In the genomic region with DNA sequence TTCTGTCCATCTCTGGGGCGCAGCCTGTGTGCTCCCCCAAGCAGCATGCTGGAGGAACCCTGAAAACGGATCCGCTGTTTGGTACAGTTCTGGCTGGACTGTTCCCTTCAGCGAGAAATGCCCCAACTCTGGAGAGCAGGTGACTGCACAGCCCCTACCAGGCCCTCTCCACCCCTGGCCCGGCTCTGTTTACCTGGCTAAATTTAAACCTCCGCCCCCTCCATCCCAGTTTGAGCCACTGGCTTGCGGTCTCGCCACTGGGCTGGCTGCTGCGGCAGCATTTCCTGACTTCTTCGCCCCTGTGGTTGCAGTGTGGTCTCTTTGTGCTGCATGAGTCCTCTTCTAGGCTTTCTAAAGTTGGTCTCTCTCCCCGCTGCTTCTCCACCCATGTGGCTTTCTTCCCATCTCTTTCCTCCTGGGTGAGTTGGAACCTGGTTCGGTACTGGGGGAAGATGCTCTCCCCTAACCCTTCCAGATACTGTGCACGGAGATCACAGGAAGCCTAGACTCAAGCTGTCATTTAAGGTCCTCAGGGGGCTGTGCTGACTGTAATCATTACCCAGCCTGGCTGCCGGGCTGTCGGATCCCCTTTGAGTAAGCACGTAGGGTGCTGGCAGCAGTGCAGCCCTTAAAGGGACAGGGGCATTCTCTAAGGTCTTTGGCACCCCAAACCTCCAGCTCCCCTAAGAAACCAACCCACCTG, we compare ENCODE assay signal across 8 cellular contexts.
DNase-seq lines count a peak whose midpoint lies in the region; ATAC-seq, FAIRE-seq and TF ChIP-seq lines count a peak whose summit lies in the region.

No MANE protein-coding gene starts in this region.

- no peak overlapping the region for H3K4me3 ChIP-seq in endodermal cell (ENCODE audit: low read length)
- H3K4me3 ChIP-seq in sigmoid colon, result no peak overlapping the region

- H3K27ac ChIP-seq in endodermal cell (ENCODE audit: low read depth, low read length) (no peak overlapping the region), sigmoid colon (no peak overlapping the region)

- no peaks in the 10 kb centered on the region for H3K36me3 Mint-ChIP-seq in endodermal cell (ENCODE audit: low read depth)
- H3K36me3 Mint-ChIP-seq in stimulated activated effector memory CD8-positive, alpha-beta T cell treated with anti-CD3 and anti-CD28 coated beads, Interleukin-12 subunit alpha, Interleukin-12 subunit beta, amount 100 ng/mL, for 72 hours, result peaks cover 8% of the 10 kb centered on the region

- intact Hi-C loops in sigmoid colon (cut with DNase I), result no loop called here

- no peak for TF ChIP-seq POLR2A in sigmoid colon (IDR thresholded peaks at IDR 0.05)

- no peak overlapping the region for H3K27ac Mint-ChIP-seq in endodermal cell
- H3K27ac Mint-ChIP-seq in stimulated activated effector memory CD8-positive, alpha-beta T cell treated with anti-CD3 and anti-CD28 coated beads, Interleukin-12 subunit alpha, Interleukin-12 subunit beta, amount 100 ng/mL, for 72 hours, result peak overlapping the region; percentile 78

- ATAC-seq in GM18511 (IDR thresholded peaks at IDR 0.05; ENCODE audit: unreplicated experiment) (peak; percentile 60), HG02852 (IDR thresholded peaks at IDR 0.05; ENCODE audit: unreplicated experiment) (peak; percentile 51)
- ATAC-seq in stimulated activated effector memory CD8-positive, alpha-beta T cell treated with anti-CD3 and anti-CD28 coated beads, Interleukin-12 subunit alpha, Interleukin-12 subunit beta, amount 100 ng/mL, for 72 hours, result peak; percentile 92

- H3K4me1 Mint-ChIP-seq in endodermal cell, result peaks cover 11% of the 10 kb centered on the region
- peaks cover 41% of the 10 kb centered on the region for H3K4me1 Mint-ChIP-seq in stimulated activated effector memory CD8-positive, alpha-beta T cell treated with anti-CD3 and anti-CD28 coated beads, Interleukin-12 subunit alpha, Interleukin-12 subunit beta, amount 100 ng/mL, for 72 hours

- no peak for TF ChIP-seq EP300 in sigmoid colon (IDR thresholded peaks at IDR 0.05)

- TF ChIP-seq CTCF in endodermal cell (conservative IDR thresholded peaks at IDR 0.05) (no peak), sigmoid colon (IDR thresholded peaks at IDR 0.05) (no peak)

- H3K4me1 ChIP-seq in endodermal cell (ENCODE audit: control insufficient read depth, insufficient read depth, low read length) (no peaks in the 10 kb centered on the region), sigmoid colon (peaks cover 0 to 32% (median 16%) of the 10 kb centered on the region in 4 donors)

- whole genome bisulfite sequencing in endodermal cell (ENCODE audit: insufficient coverage in 1 of 2, insufficient read length in 1 of 2), 2 experiments, result 83 to 90% methylated on average over 10 to 16 of the region's 16 CpGs
- WGBS in sigmoid colon, 2 donors, result 33 to 40% methylated on average over 16 of the region's 16 CpGs

- H3K36me3 ChIP-seq in endodermal cell (ENCODE audit: control insufficient read depth, insufficient read depth, low read length), result no peaks in the 10 kb centered on the region
- H3K36me3 ChIP-seq in sigmoid colon, result no peaks in the 10 kb centered on the region

- peaks cover 84% of the 10 kb centered on the region for H3K27me3 Mint-ChIP-seq in endodermal cell (ENCODE audit: insufficient read depth)

- no peak overlapping the region for H3K9ac ChIP-seq in endodermal cell (ENCODE audit: extremely low read depth, low read length, poor library complexity, severe bottlenecking)

- FAIRE-seq in RCC 7860 (lab: Jason Lieb, UNC), result peak; percentile 84

- no peaks in the 10 kb centered on the region for H3K9me3 Mint-ChIP-seq in endodermal cell
- no peaks in the 10 kb centered on the region for H3K9me3 Mint-ChIP-seq in stimulated activated effector memory CD8-positive, alpha-beta T cell treated with anti-CD3 and anti-CD28 coated beads, Interleukin-12 subunit alpha, Interleukin-12 subunit beta, amount 100 ng/mL, for 72 hours

- H3K9me3 ChIP-seq in endodermal cell (ENCODE audit: control insufficient read depth, low read length) (no peaks in the 10 kb centered on the region), sigmoid colon (no peaks in the 10 kb centered on the region)

- DNase-seq in 8988T (peak; percentile 37), RCC 7860 (ENCODE audit: low spot score) (peak; percentile 68), endodermal cell (peak; percentile 47), sigmoid colon (no peak), NCI-H2227 treated with DMSO at 0.1 percent for 48 hours (lab: John Stamatoyannopoulos, UW) (no peak)
- peak; percentile 44 to 84 for DNase-seq in stimulated activated effector memory CD8-positive, alpha-beta T cell treated with anti-CD3 and anti-CD28 coated beads, Interleukin-12 subunit alpha, Interleukin-12 subunit beta, amount 100 ng/mL, for 72 hours (ENCODE audit: low spot score in 2 of 2)

- H3K27me3 ChIP-seq in endodermal cell (ENCODE audit: control insufficient read depth, insufficient read depth, low read length, poor library complexity, severe bottlenecking) (peaks cover 84% of the 10 kb centered on the region), sigmoid colon (peaks cover 0 to 29% (median 19%) of the 10 kb centered on the region in 3 donors)

- H3K4me3 Mint-ChIP-seq in endodermal cell, result no peak overlapping the region
- H3K4me3 Mint-ChIP-seq in stimulated activated effector memory CD8-positive, alpha-beta T cell treated with anti-CD3 and anti-CD28 coated beads, Interleukin-12 subunit alpha, Interleukin-12 subunit beta, amount 100 ng/mL, for 72 hours, result peak overlapping the region; percentile 80

Comparison
In these comparisons a context has a peak if more than half of its experiments do, and no peak if none do; other contexts are left out.
1. DNase-seq: peak in 8988T (single experiment), RCC 7860 (single experiment), endodermal cell (single experiment) and stimulated activated effector memory CD8-positive, alpha-beta T cell treated with anti-CD3 and anti-CD28 coated beads, Interleukin-12 subunit alpha, Interleukin-12 subunit beta, amount 100 ng/mL, for 72 hours (2 of 2); none in sigmoid colon (single experiment) and NCI-H2227 treated with DMSO at 0.1 percent for 48 hours (single experiment).
2. Peak in every context shown above with its lines, with median percentiles within 50 percentile points of each other: ATAC-seq.